ENCODE assay signal across 1 cellular context in genomic region chr2:10133007-10133647, GRCh38.
TF ChIP-seq lines count a peak whose summit lies in the region.

No MANE protein-coding gene starts in this region.

TF ChIP-seq in K562, 482 proteins besides CTCF, POLR2A, EP300 and RAD21 (continues in another document):
- TF ChIP-seq, protein P1, sequence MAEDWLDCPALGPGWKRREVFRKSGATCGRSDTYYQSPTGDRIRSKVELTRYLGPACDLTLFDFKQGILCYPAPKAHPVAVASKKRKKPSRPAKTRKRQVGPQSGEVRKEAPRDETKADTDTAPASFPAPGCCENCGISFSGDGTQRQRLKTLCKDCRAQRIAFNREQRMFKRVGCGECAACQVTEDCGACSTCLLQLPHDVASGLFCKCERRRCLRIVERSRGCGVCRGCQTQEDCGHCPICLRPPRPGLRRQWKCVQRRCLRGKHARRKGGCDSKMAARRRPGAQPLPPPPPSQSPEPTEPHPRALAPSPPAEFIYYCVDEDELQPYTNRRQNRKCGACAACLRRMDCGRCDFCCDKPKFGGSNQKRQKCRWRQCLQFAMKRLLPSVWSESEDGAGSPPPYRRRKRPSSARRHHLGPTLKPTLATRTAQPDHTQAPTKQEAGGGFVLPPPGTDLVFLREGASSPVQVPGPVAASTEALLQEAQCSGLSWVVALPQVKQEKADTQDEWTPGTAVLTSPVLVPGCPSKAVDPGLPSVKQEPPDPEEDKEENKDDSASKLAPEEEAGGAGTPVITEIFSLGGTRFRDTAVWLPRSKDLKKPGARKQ (CRISPR knock-in tag; IDR thresholded peaks at IDR 0.05): no peak
- no peak for TF ChIP-seq ARID3B (CRISPR knock-in tag; IDR thresholded peaks at IDR 0.05; ENCODE audit: borderline replicate concordance)
- peak; percentile 60 for TF ChIP-seq TCF3 (CRISPR knock-in tag; IDR thresholded peaks at IDR 0.05)
- TF ChIP-seq ZBTB40 (IDR thresholded peaks at IDR 0.05): no peak
- TF ChIP-seq ZBTB40 (CRISPR knock-in tag; IDR thresholded peaks at IDR 0.05): no peak
- TF ChIP-seq CTBP1 (IDR thresholded peaks at IDR 0.05; ENCODE audit: borderline replicate concordance): no peak
- TF ChIP-seq ZBTB7A (IDR thresholded peaks at IDR 0.05; ENCODE audit: borderline replicate concordance, control insufficient read depth, low read depth, low read length): no peak
- no peak for TF ChIP-seq PTRF (tag; IDR thresholded peaks at IDR 0.05)
- TF ChIP-seq ZNF778 (CRISPR knock-in tag; IDR thresholded peaks at IDR 0.05): no peak
- no peak for TF ChIP-seq ZNF445 (CRISPR knock-in tag; IDR thresholded peaks at IDR 0.05; ENCODE audit: low read depth)
- TF ChIP-seq THRA (IDR thresholded peaks at IDR 0.05): no peak
- TF ChIP-seq, protein P2, sequence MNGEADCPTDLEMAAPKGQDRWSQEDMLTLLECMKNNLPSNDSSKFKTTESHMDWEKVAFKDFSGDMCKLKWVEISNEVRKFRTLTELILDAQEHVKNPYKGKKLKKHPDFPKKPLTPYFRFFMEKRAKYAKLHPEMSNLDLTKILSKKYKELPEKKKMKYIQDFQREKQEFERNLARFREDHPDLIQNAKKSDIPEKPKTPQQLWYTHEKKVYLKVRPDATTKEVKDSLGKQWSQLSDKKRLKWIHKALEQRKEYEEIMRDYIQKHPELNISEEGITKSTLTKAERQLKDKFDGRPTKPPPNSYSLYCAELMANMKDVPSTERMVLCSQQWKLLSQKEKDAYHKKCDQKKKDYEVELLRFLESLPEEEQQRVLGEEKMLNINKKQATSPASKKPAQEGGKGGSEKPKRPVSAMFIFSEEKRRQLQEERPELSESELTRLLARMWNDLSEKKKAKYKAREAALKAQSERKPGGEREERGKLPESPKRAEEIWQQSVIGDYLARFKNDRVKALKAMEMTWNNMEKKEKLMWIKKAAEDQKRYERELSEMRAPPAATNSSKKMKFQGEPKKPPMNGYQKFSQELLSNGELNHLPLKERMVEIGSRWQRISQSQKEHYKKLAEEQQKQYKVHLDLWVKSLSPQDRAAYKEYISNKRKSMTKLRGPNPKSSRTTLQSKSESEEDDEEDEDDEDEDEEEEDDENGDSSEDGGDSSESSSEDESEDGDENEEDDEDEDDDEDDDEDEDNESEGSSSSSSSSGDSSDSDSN (IDR thresholded peaks at IDR 0.05; ENCODE audit: borderline replicate concordance in 1 of 2, low read depth in 2 of 2, low read length in 2 of 2): no peak
- no peak for TF ChIP-seq GABPB2 (CRISPR knock-in tag; conservative IDR thresholded peaks at IDR 0.05)
- peak; percentile 38; the same call in 1 of the 2 replicates for TF ChIP-seq NCOR1 (IDR thresholded peaks at IDR 0.05)
- TF ChIP-seq SPI1 (IDR thresholded peaks at IDR 0.05; ENCODE audit: borderline replicate concordance, low read depth, low read length): no peak
- no peak for TF ChIP-seq ZBED1 (IDR thresholded peaks at IDR 0.05)
- TF ChIP-seq PHF21A (IDR thresholded peaks at IDR 0.05; ENCODE audit: borderline replicate concordance, low read depth): no peak
- peak; percentile 28; the same call in 1 of the 2 replicates for TF ChIP-seq POLR2AphosphoS2 (IDR thresholded peaks at IDR 0.05; ENCODE audit: low read length)
- no peak for TF ChIP-seq GATA2 (CRISPR knock-in tag; IDR thresholded peaks at IDR 0.05)
- TF ChIP-seq BCL6 (CRISPR knock-in tag; IDR thresholded peaks at IDR 0.05): no peak
- TF ChIP-seq HDAC2 (IDR thresholded peaks at IDR 0.05): no peak
- no peak for TF ChIP-seq SREBF2 (CRISPR knock-in tag; IDR thresholded peaks at IDR 0.05)
- TF ChIP-seq GABPA (tag; conservative IDR thresholded peaks at IDR 0.05; ENCODE audit: low read depth): no peak
- no peak for TF ChIP-seq ZNF384 (IDR thresholded peaks at IDR 0.05; ENCODE audit: low read depth, low read length)
- TF ChIP-seq MCM2 (IDR thresholded peaks at IDR 0.05; ENCODE audit: low read depth): no peak
- TF ChIP-seq, protein P3, sequence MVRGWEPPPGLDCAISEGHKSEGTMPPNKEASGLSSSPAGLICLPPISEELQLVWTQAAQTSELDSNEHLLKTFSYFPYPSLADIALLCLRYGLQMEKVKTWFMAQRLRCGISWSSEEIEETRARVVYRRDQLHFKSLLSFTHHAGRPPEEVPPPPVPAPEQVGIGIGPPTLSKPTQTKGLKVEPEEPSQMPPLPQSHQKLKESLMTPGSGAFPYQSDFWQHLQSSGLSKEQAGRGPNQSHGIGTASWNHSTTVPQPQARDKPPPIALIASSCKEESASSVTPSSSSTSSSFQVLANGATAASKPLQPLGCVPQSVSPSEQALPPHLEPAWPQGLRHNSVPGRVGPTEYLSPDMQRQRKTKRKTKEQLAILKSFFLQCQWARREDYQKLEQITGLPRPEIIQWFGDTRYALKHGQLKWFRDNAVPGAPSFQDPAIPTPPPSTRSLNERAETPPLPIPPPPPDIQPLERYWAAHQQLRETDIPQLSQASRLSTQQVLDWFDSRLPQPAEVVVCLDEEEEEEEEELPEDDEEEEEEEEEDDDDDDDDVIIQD (CRISPR knock-in tag; IDR thresholded peaks at IDR 0.05): no peak
- TF ChIP-seq CBX3 (IDR thresholded peaks at IDR 0.05; ENCODE audit: borderline replicate concordance in 1 of 2, low read length in 2 of 2): no peak
- no peak for TF ChIP-seq BRF1 (IDR thresholded peaks at IDR 0.05; ENCODE audit: borderline replicate concordance, extremely low read depth, insufficient read length)
- no peak for TF ChIP-seq ZBTB49 (CRISPR knock-in tag; IDR thresholded peaks at IDR 0.05; ENCODE audit: borderline replicate concordance)
- TF ChIP-seq ZKSCAN8 (CRISPR knock-in tag; IDR thresholded peaks at IDR 0.05): no peak
- TF ChIP-seq ZNF583 (CRISPR knock-in tag; IDR thresholded peaks at IDR 0.05): no peak
- no peak for TF ChIP-seq RB1 (IDR thresholded peaks at IDR 0.05; ENCODE audit: low read depth)
- no peak for TF ChIP-seq MAFG (tag; conservative IDR thresholded peaks at IDR 0.05)
- no peak for TF ChIP-seq GABPB1 (CRISPR knock-in tag; IDR thresholded peaks at IDR 0.05)
- TF ChIP-seq STAT5A (IDR thresholded peaks at IDR 0.05; ENCODE audit: borderline replicate concordance, low read length): peak; percentile 11; the same call in 1 of the 2 replicates
- TF ChIP-seq THAP7 (CRISPR knock-in tag; IDR thresholded peaks at IDR 0.05): no peak
- no peak for TF ChIP-seq IRF9 (tag; IDR thresholded peaks at IDR 0.05)
- TF ChIP-seq CBX5 (IDR thresholded peaks at IDR 0.05; ENCODE audit: borderline replicate concordance, low read depth): no peak
- TF ChIP-seq XRCC3 (IDR thresholded peaks at IDR 0.05): no peak
- TF ChIP-seq CBFA2T2 (conservative IDR thresholded peaks at IDR 0.05): peak; percentile 64
- TF ChIP-seq HNRNPH1 (optimal IDR thresholded peaks at IDR 0.05; ENCODE audit: low read depth, low read length): no peak
- TF ChIP-seq ZNF57 (CRISPR knock-in tag; IDR thresholded peaks at IDR 0.05): no peak
- no peak for TF ChIP-seq C11orf30 (IDR thresholded peaks at IDR 0.05; ENCODE audit: low read depth)
- TF ChIP-seq ZNF707 (CRISPR knock-in tag; conservative IDR thresholded peaks at IDR 0.05): no peak
